Comparison of ENCODE assay signal across 8 cellular contexts in the genomic region with DNA sequence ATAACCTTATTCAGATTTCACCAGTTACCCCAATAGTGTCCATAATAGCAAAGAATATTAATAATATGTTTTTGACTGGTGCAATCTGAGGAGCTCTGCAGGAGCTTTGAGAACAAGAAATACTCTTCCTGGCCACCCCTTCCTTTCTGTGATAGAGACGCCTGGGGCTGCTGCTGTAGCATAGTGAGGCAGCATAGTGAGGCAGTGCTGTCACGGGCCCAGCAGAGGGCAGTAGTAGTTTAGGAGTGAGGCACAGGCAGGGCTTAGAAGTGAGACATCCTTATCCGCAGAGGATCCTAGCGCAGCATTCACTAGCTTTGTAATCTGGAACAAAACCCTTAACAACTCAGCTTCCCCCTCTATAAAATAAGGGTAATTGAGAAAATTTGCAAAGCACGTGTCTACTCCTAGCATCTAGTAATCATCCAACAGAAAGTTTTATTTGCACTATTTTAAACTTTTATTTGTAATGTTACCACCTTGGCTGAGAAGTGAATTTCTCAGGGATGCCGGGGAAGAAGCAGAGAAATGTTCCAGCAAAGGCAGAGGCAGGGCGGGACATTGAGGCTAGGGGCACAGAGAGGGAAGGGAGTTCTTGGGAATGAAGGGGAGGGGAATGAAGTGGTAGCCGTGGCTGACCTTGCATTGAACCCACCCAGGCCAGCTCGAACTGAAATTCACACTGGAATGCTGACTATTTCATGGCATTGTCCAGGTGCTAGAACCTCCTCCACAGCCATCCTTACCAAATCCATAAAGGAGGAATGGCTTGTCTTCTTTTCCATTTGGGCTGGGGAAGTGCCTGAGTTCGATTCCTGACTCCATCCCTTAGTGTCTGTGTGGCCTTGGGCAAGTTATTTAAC.
A peak's percentile ranks its signal among the peaks of the same experiment; 100 is the strongest.
DNase-seq lines count a peak whose midpoint lies in the region; ATAC-seq lines count a peak whose summit lies in the region.

No MANE protein-coding gene starts in this region.

- ATAC-seq in GM19328 (IDR thresholded peaks at IDR 0.05; ENCODE audit: unreplicated experiment) (peak; percentile 91), HG03460 (IDR thresholded peaks at IDR 0.05; ENCODE audit: unreplicated experiment) (peak; percentile 90)

- DNase-seq in CD1c-positive myeloid dendritic cell (ENCODE audit: extremely low spot score) (peak; percentile 77), NCI-H748 treated with DMSO at 0.1 percent for 48 hours (lab: John Stamatoyannopoulos, UW) (peak; percentile 90), medulla oblongata (ENCODE audit: extremely low spot score) (peak; percentile 85)
- peak; percentile 69 to 76 for DNase-seq in activated CD4-positive, alpha-beta T cell treated with anti-CD3 and anti-CD28 coated beads, Interleukin-2, amount 50 U/mL, for 48 hours
- DNase-seq in effector CD4-positive, alpha-beta T cell, result peak; percentile 46
- peak; percentile 12 for DNase-seq in stimulated activated CD8-positive, alpha-beta memory T cell treated with anti-CD3 and anti-CD28 coated beads, Interleukin-15, amount 100 ng/mL, for 24 hours (ENCODE audit: low read depth)

Comparison
In these comparisons a context has a peak if more than half of its experiments do, and no peak if none do; other contexts are left out.
1. Peak in every context shown above with its lines: DNase-seq and ATAC-seq.
2. DNase-seq: peak in every context shown above with its lines; median percentile 90 in NCI-H748 treated with DMSO at 0.1 percent for 48 hours; 85 in medulla oblongata; 77 in CD1c-positive myeloid dendritic cell; 72 in activated CD4-positive, alpha-beta T cell treated with anti-CD3 and anti-CD28 coated beads, Interleukin-2, amount 50 U/mL, for 48 hours; 46 in effector CD4-positive, alpha-beta T cell; 12 in stimulated activated CD8-positive, alpha-beta memory T cell treated with anti-CD3 and anti-CD28 coated beads, Interleukin-15, amount 100 ng/mL, for 24 hours.